Comparison of ENCODE assay signal across 16 cellular contexts in genomic region chr1:17425806-17426205, GRCh38. TPM values are rescaled to one million over a fixed set of nuclear protein-coding genes. Genes with fewer than 3 reads are reported as not detected.
DNase-seq lines count a peak whose midpoint lies in the region; ATAC-seq and TF ChIP-seq lines count a peak whose summit lies in the region.
"Had no signal": no experiment of that assay in that cellular context is flagged by ENCODE, and none has a peak within 500 bp of the region (broad histone marks: within the 10 kb centered on the region; RNA-seq: fewer than 3 reads in every experiment).

No MANE protein-coding gene starts in this region.

- TF ChIP-seq POLR2A in breast epithelium (IDR thresholded peaks at IDR 0.05): no peak

- peaks cover 5% of the 10 kb centered on the region for H3K4me1 ChIP-seq in CD8-positive, alpha-beta T cell (ENCODE audit: insufficient read depth, low read length)
- peaks cover 5 to 14% of the 10 kb centered on the region in 2 experiments for H3K4me1 ChIP-seq in trophoblast cell (ENCODE audit: control insufficient read depth in 1 of 2, insufficient read depth in 2 of 2, low read length in 2 of 2)
- no peaks in the 10 kb centered on the region for H3K4me1 ChIP-seq in breast epithelium

- H3K79me1 ChIP-seq in trophoblast cell (ENCODE audit: low read length): no peaks in the 10 kb centered on the region

- H2AFZ ChIP-seq in trophoblast cell (ENCODE audit: insufficient read depth, low read length, poor library complexity): no peak overlapping the region

- H3K23ac ChIP-seq in trophoblast cell (ENCODE audit: low read length): no peak overlapping the region

- H3K36me3 ChIP-seq in CD8-positive, alpha-beta T cell (ENCODE audit: insufficient read depth, low read length): peaks cover 72% of the 10 kb centered on the region
- peaks cover 76% of the 10 kb centered on the region for H3K36me3 ChIP-seq in H7 (replicated peaks; ENCODE audit: control insufficient read depth, insufficient read depth, low read length)
- peaks cover 66 to 74% of the 10 kb centered on the region in 2 experiments for H3K36me3 ChIP-seq in trophoblast cell (ENCODE audit: control insufficient read depth in 1 of 2, insufficient read depth in 2 of 2, low read length in 2 of 2)
- no peaks in the 10 kb centered on the region for H3K36me3 ChIP-seq in breast epithelium

- H3K4me3 ChIP-seq in CD8-positive, alpha-beta T cell (ENCODE audit: low read depth, low read length): no peak overlapping the region
- H3K4me3 ChIP-seq in H7 (ENCODE audit: insufficient read depth, low read depth, low read length) (no peak overlapping the region), trophoblast cell (ENCODE audit: low read depth, low read length) (no peak overlapping the region), breast epithelium (no peak overlapping the region)

- H3K4me2 ChIP-seq in trophoblast cell (ENCODE audit: low read length): no peak overlapping the region

- no peak overlapping the region for H2BK5ac ChIP-seq in trophoblast cell (ENCODE audit: low read depth, low read length, poor library complexity)

- H3K4me1 Mint-ChIP-seq in CD8-positive, alpha-beta T cell (ENCODE audit: low read depth): peaks cover 19% of the 10 kb centered on the region
- peaks cover 24% of the 10 kb centered on the region for H3K4me1 Mint-ChIP-seq in activated naive CD8-positive, alpha-beta T cell treated with anti-CD3 and anti-CD28 coated beads for 36 hours

- H3K9ac ChIP-seq in trophoblast cell (ENCODE audit: low read length): no peak overlapping the region

- POLR2A ChIA-PET in CD8-positive, alpha-beta T cell (lab: Charles Lee): interaction anchor here (0.6 kb wide), 1 partner anchor 12 kb away, joined by 3 read pairs; no protein-coding TSS in a partner anchor

- H3K27me3 ChIP-seq in CD8-positive, alpha-beta T cell (ENCODE audit: insufficient read depth, low read length): no peaks in the 10 kb centered on the region
- H3K27me3 ChIP-seq in H7 (ENCODE audit: control insufficient read depth, insufficient read depth, low read length) (no peaks in the 10 kb centered on the region), trophoblast cell (ENCODE audit: insufficient read depth, low read length) (no peaks in the 10 kb centered on the region), breast epithelium (no peaks in the 10 kb centered on the region)

- no peak for TF ChIP-seq CTCF in CD8-positive, alpha-beta T cell (IDR thresholded peaks at IDR 0.05)
- TF ChIP-seq CTCF in breast epithelium (IDR thresholded peaks at IDR 0.05): no peak

- peaks cover 84% of the 10 kb centered on the region for H3K36me3 Mint-ChIP-seq in CD8-positive, alpha-beta T cell
- H3K36me3 Mint-ChIP-seq in activated naive CD8-positive, alpha-beta T cell treated with anti-CD3 and anti-CD28 coated beads for 36 hours: peaks cover 38% of the 10 kb centered on the region

- CTCF ChIA-PET in CD8-positive, alpha-beta T cell (lab: Charles Lee): interaction anchor here (1.5 to 2.0 kb wide), 4 partner anchors 10 to 53 kb away, joined by 4 to 8 read pairs (median 4); no protein-coding TSS in a partner anchor

- H3K4me3 Mint-ChIP-seq in CD8-positive, alpha-beta T cell: no peak overlapping the region
- H3K4me3 Mint-ChIP-seq in activated naive CD8-positive, alpha-beta T cell treated with anti-CD3 and anti-CD28 coated beads for 36 hours: no peak overlapping the region
- H3K4me3 Mint-ChIP-seq: B cell; CD4-positive, alpha-beta memory T cell had no signal

- DNase-seq in CD8-positive, alpha-beta T cell: no peak
- DNase-seq in H7 (peak; percentile 46), trophoblast cell (no peak), breast epithelium (ENCODE audit: low spot score in 2 of 2) (no peak), ureter (ENCODE audit: low spot score) (no peak)
- DNase-seq in activated naive CD8-positive, alpha-beta T cell treated with anti-CD3 and anti-CD28 coated beads for 36 hours: no peak
- DNase-seq: ACHN; CD4-positive, alpha-beta memory T cell; DMS79 treated with DMSO at 0.1 percent for 48 hours; GDM1; NCI-H146; NCI-H2107; SIG-M5 had no signal

- no peak overlapping the region for H3K18ac ChIP-seq in trophoblast cell (ENCODE audit: low read length)

- H3K79me2 ChIP-seq in trophoblast cell (ENCODE audit: control insufficient read depth, insufficient read depth, low read length, poor library complexity): no peaks in the 10 kb centered on the region

- no peak overlapping the region for H4K91ac ChIP-seq in trophoblast cell (ENCODE audit: low read depth, low read length)

- peak overlapping the region; percentile 8 for H3K4ac ChIP-seq in trophoblast cell (ENCODE audit: low read depth, low read length)

- H3K27ac ChIP-seq in CD8-positive, alpha-beta T cell (ENCODE audit: low read depth, low read length): no peak overlapping the region
- H3K27ac ChIP-seq in angular gyrus (ENCODE audit: low read depth, low read length) (peak overlapping the region; percentile 25), trophoblast cell (ENCODE audit: low read depth, low read length) (no peak overlapping the region), breast epithelium (no peak overlapping the region)

- no peak overlapping the region for H4K12ac ChIP-seq in trophoblast cell (ENCODE audit: low read depth, low read length)

- H3K27me3 Mint-ChIP-seq in CD8-positive, alpha-beta T cell (ENCODE audit: low read depth): no peaks in the 10 kb centered on the region
- no peaks in the 10 kb centered on the region for H3K27me3 Mint-ChIP-seq in activated naive CD8-positive, alpha-beta T cell treated with anti-CD3 and anti-CD28 coated beads for 36 hours
- H3K27me3 Mint-ChIP-seq: B cell; CD4-positive, alpha-beta memory T cell had no signal

- no peak overlapping the region for H2AK5ac ChIP-seq in trophoblast cell (ENCODE audit: low read length)

- no peak overlapping the region for H4K8ac ChIP-seq in trophoblast cell (ENCODE audit: low read depth, low read length)

- ATAC-seq in CD8-positive, alpha-beta T cell: no peak

- no peak overlapping the region for H3K14ac ChIP-seq in trophoblast cell (ENCODE audit: low read length)

- no peak overlapping the region for H2BK120ac ChIP-seq in trophoblast cell (ENCODE audit: insufficient read depth, low read length, poor library complexity)

- no CpG with 5 or more reads among the region's 14 CpGs for WGBS in trophoblast cell (ENCODE audit: extremely low coverage, insufficient coverage, insufficient read length)

- no peaks in the 10 kb centered on the region for H3K9me3 ChIP-seq in CD8-positive, alpha-beta T cell (ENCODE audit: low read length)
- H3K9me3 ChIP-seq in trophoblast cell (ENCODE audit: insufficient read depth, low read depth, low read length) (peaks cover 2% of the 10 kb centered on the region), breast epithelium (no peaks in the 10 kb centered on the region)

- no peak overlapping the region for H2BK12ac ChIP-seq in trophoblast cell (ENCODE audit: low read length)

- no peaks in the 10 kb centered on the region for H3K9me3 Mint-ChIP-seq in CD8-positive, alpha-beta T cell
- H3K9me3 Mint-ChIP-seq in activated naive CD8-positive, alpha-beta T cell treated with anti-CD3 and anti-CD28 coated beads for 36 hours: no peaks in the 10 kb centered on the region
- H3K9me3 Mint-ChIP-seq: CD4-positive, alpha-beta memory T cell had no signal

- intact Hi-C loops in CD8-positive, alpha-beta T cell (cut with DNase I, micrococcal nuclease): loop anchor here in 1 of 2 experiments (10.0 kb wide), 1 partner anchor 179 kb away; no protein-coding TSS in a partner anchor
- intact Hi-C loops in breast epithelium (cut with DNase I; ENCODE audit: low total_unique reads): no loop called here

- peak overlapping the region; percentile 52 for H3K27ac Mint-ChIP-seq in CD8-positive, alpha-beta T cell
- H3K27ac Mint-ChIP-seq in activated naive CD8-positive, alpha-beta T cell treated with anti-CD3 and anti-CD28 coated beads for 36 hours: no peak overlapping the region

RNA-seq across cellular contexts. Expression of gene RCC2, which starts 13.7 kb away (rescaled TPM):
- total RNA-seq in CD8-positive, alpha-beta T cell: 10 to 100 TPM; 25.4 to 28.0 TPM
- 363 and 366 TPM in 2 replicates for total RNA-seq in H7 (2014; rRNA removed; shearing (Covaris generic))
- polyA plus RNA-seq in trophoblast cell (2013): 76.2 and 78.2 TPM in 2 replicates
- total RNA-seq in breast epithelium (10 to 100 TPM; 21.1 to 39.0 (median 33.2) TPM), ureter (85.2 TPM)
- 100 to 1,000 TPM; 192 to 196 TPM for total RNA-seq in activated naive CD8-positive, alpha-beta T cell treated with anti-CD3 and anti-CD28 coated beads for 36 hours

RNA-seq across cellular contexts. Expression of gene PADI6, which starts 53.8 kb away (rescaled TPM):
- total RNA-seq in CD8-positive, alpha-beta T cell: not detected
- not detected in 2 replicates for total RNA-seq in H7 (2014; rRNA removed; shearing (Covaris generic))
- not detected in 2 replicates for polyA plus RNA-seq in trophoblast cell (2013)
- total RNA-seq in breast epithelium: not detected
- total RNA-seq in activated naive CD8-positive, alpha-beta T cell treated with anti-CD3 and anti-CD28 coated beads for 36 hours: not detected
- not detected for total RNA-seq in ureter
- total RNA-seq: B cell; CD4-positive, alpha-beta memory T cell; HT1080 had no signal
